Comparison of ENCODE assay signal across 9 cellular contexts in genomic region chr4:128528793-128529553, GRCh38.
DNase-seq lines count a peak whose midpoint lies in the region; ATAC-seq, FAIRE-seq and TF ChIP-seq lines count a peak whose summit lies in the region.
"Had no signal": no experiment of that assay in that cellular context is flagged by ENCODE, and none has a peak within 500 bp of the region (broad histone marks: within the 10 kb centered on the region; RNA-seq: fewer than 3 reads in every experiment).

No MANE protein-coding gene starts in this region.

- in situ Hi-C loops in SK-MEL-5 (cut with HindIII; ENCODE audit: low pct_unique_long_range_greater_than_20kb, low sequenced_read_pairs): no loop called here

- WGBS in pancreas, 2 donors: 74 to 76% methylated on average over 4 of the region's 4 CpGs

- no peaks in the 10 kb centered on the region for H3K36me3 ChIP-seq in pancreas

- ATAC-seq in pancreas (peak in 3 of 4 donors; percentile 19 to 76 (median 70)), HG02938 (IDR thresholded peaks at IDR 0.05; ENCODE audit: unreplicated experiment) (no peak)

- H3K27ac ChIP-seq in pancreas: peak overlapping the region in 1 of 4 donors; percentile 11

- H3K4me1 ChIP-seq in pancreas: peaks cover 7 to 14% (median 10%) of the 10 kb centered on the region in 3 donors

- no peaks in the 10 kb centered on the region for H3K27me3 ChIP-seq in pancreas

- no peak overlapping the region for H3K4me3 ChIP-seq in pancreas

- no peak for FAIRE-seq in pancreas (lab: Jason Lieb, UNC)

- DNase-seq in EH (ENCODE audit: low read depth) (peak; percentile 100), SK-MEL-5 (ENCODE audit: low read depth, low spot score) (peak; percentile 14), foreskin melanocyte (peak; percentile 58), pancreas (no peak), NCI-H2196 treated with DMSO at 0.1 percent for 48 hours (lab: John Stamatoyannopoulos, UW; ENCODE audit: unreplicated experiment) (no peak), NCI-H1930 (lab: John Stamatoyannopoulos, UW) (no peak), COR-L47 (lab: John Stamatoyannopoulos, UW) (no peak)
- DNase-seq: stimulated activated CD4-positive, alpha-beta T cell treated with anti-CD3 and anti-CD28 coated beads, Interleukin-15, amount 100 ng/mL, for 24 hours had no signal

- no peak for TF ChIP-seq CTCF in pancreas (IDR thresholded peaks at IDR 0.05)

- no peaks in the 10 kb centered on the region for H3K9me3 ChIP-seq in pancreas

- intact Hi-C loops in pancreas (cut with DNase I): no loop called here

Comparison
In these comparisons a context has a peak if more than half of its experiments do, and no peak if none do; other contexts are left out.
1. DNase-seq: peak in EH (single experiment), SK-MEL-5 (single experiment) and foreskin melanocyte (single experiment); none in pancreas (0 of 6), NCI-H2196 treated with DMSO at 0.1 percent for 48 hours (single experiment), NCI-H1930 (0 of 2) and COR-L47 (single experiment).